ENCODE assay signal across 12 cellular contexts in the genomic region with DNA sequence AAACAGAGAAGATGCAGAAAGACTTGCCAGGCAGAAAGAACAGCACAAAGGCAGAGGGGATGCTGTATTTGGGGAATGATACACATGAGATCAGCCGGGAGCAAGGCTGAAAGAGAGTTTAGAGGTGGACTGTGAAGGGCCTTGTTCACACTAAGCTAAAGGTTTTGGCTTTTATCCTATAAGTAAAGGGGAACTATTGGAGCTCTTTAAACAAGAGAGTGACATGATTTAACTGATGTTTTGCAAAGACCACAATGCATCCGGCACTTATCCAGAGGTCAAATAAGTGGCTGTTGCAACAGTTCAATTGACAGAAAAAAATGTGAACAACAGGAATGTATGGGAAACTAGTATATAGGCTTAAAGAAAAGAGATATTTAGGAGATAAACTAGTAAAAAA.
A peak's percentile ranks its signal among the peaks of the same experiment; 100 is the strongest.
DNase-seq lines count a peak whose midpoint lies in the region; ATAC-seq, FAIRE-seq and TF ChIP-seq lines count a peak whose summit lies in the region.
"Had no signal": no experiment of that assay in that cellular context is flagged by ENCODE, and none has a peak within 500 bp of the region (broad histone marks: within the 10 kb centered on the region; RNA-seq: fewer than 3 reads in every experiment).

No MANE protein-coding gene starts in this region.

- TF ChIP-seq CTCF in fibroblast of lung (conservative IDR thresholded peaks at IDR 0.05 in 1 of 2, IDR thresholded peaks at IDR 0.05 in 1 of 2; ENCODE audit: low read depth in 1 of 2, low read length in 2 of 2) = no peak

- peaks cover 6% of the 10 kb centered on the region for H3K36me3 Mint-ChIP-seq in activated naive CD8-positive, alpha-beta T cell treated with anti-CD3 and anti-CD28 coated beads, Interleukin-2, amount 10 ng/mL, durations not matched to agents 7 days and 5 days
- no peaks in the 10 kb centered on the region for H3K36me3 Mint-ChIP-seq in activated naive CD8-positive, alpha-beta T cell treated with anti-CD3 and anti-CD28 coated beads for 36 hours

- H3K27me3 Mint-ChIP-seq in activated naive CD8-positive, alpha-beta T cell treated with anti-CD3 and anti-CD28 coated beads, Interleukin-2, amount 10 ng/mL, durations not matched to agents 7 days and 5 days = peaks cover 6% of the 10 kb centered on the region
- H3K27me3 Mint-ChIP-seq in activated naive CD8-positive, alpha-beta T cell treated with anti-CD3 and anti-CD28 coated beads for 36 hours = no peaks in the 10 kb centered on the region

- no peaks in the 10 kb centered on the region for H3K79me2 ChIP-seq in fibroblast of lung (ENCODE audit: control insufficient read depth, insufficient read depth, low read length)

- in situ Hi-C loops in G401 (cut with HindIII; ENCODE audit: low sequenced_read_pairs) = no loop called here

- H3K27ac ChIP-seq in fibroblast of lung (ENCODE audit: insufficient read depth, low read length) (peak overlapping the region; percentile 80), subcutaneous abdominal adipose tissue (ENCODE audit: low read depth, low read length) (peak overlapping the region; percentile 51)
- H3K27ac ChIP-seq: SK-N-MC had no signal

- FAIRE-seq in RCC 7860 (lab: Jason Lieb, UNC) = peak; percentile 24

- H3K4me2 ChIP-seq in fibroblast of lung (ENCODE audit: extremely low read depth, insufficient read depth, low read length) = peak overlapping the region; percentile 36

- peaks cover 23% of the 10 kb centered on the region for H3K4me1 ChIP-seq in fibroblast of lung (ENCODE audit: control insufficient read depth, extremely low read depth, insufficient read depth, low read length)
- peaks cover 4 to 26% (median 22%) of the 10 kb centered on the region in 5 donors for H3K4me1 ChIP-seq in subcutaneous abdominal adipose tissue (ENCODE audit: control insufficient read depth in 5 of 5, insufficient read depth in 5 of 5, low read length in 5 of 5)

- H4K20me1 ChIP-seq in fibroblast of lung (ENCODE audit: control insufficient read depth, extremely low read depth, insufficient read depth, low read length) = no peaks in the 10 kb centered on the region

- H3K9ac ChIP-seq in fibroblast of lung (ENCODE audit: insufficient read depth, low read length) (no peak overlapping the region), subcutaneous abdominal adipose tissue (ENCODE audit: low read length in 5 of 5) (no peak overlapping the region)

- H3K27me3 ChIP-seq in fibroblast of lung (ENCODE audit: control insufficient read depth, insufficient read depth, low read length) (no peaks in the 10 kb centered on the region), subcutaneous abdominal adipose tissue (ENCODE audit: control insufficient read depth in 5 of 5, insufficient read depth in 4 of 5, low read length in 5 of 5) (no peaks in the 10 kb centered on the region)

- H3K9me3 ChIP-seq in fibroblast of lung (ENCODE audit: control insufficient read depth, insufficient read depth, low read depth, low read length) (no peaks in the 10 kb centered on the region), subcutaneous abdominal adipose tissue (ENCODE audit: control insufficient read depth in 5 of 5, low read length in 5 of 5) (no peaks in the 10 kb centered on the region)

- no peaks in the 10 kb centered on the region for H3K9me3 Mint-ChIP-seq in activated naive CD8-positive, alpha-beta T cell treated with anti-CD3 and anti-CD28 coated beads, Interleukin-2, amount 10 ng/mL, durations not matched to agents 7 days and 5 days
- H3K9me3 Mint-ChIP-seq in activated naive CD8-positive, alpha-beta T cell treated with anti-CD3 and anti-CD28 coated beads for 36 hours = no peaks in the 10 kb centered on the region

- peak; percentile 45 for ATAC-seq in activated naive CD8-positive, alpha-beta T cell treated with anti-CD3 and anti-CD28 coated beads, Interleukin-2, amount 10 ng/mL, durations not matched to agents 7 days and 5 days (ENCODE audit: low read depth)

- no peak overlapping the region for H3K27ac Mint-ChIP-seq in activated naive CD8-positive, alpha-beta T cell treated with anti-CD3 and anti-CD28 coated beads, Interleukin-2, amount 10 ng/mL, durations not matched to agents 7 days and 5 days
- no peak overlapping the region for H3K27ac Mint-ChIP-seq in activated naive CD8-positive, alpha-beta T cell treated with anti-CD3 and anti-CD28 coated beads for 36 hours

- no peak overlapping the region for H3K4me3 Mint-ChIP-seq in activated naive CD8-positive, alpha-beta T cell treated with anti-CD3 and anti-CD28 coated beads, Interleukin-2, amount 10 ng/mL, durations not matched to agents 7 days and 5 days
- no peak overlapping the region for H3K4me3 Mint-ChIP-seq in activated naive CD8-positive, alpha-beta T cell treated with anti-CD3 and anti-CD28 coated beads for 36 hours

- no peak for DNase-seq in activated naive CD8-positive, alpha-beta T cell treated with anti-CD3 and anti-CD28 coated beads, Interleukin-2, amount 10 ng/mL, durations not matched to agents 7 days and 5 days
- no peak for DNase-seq in activated naive CD8-positive, alpha-beta T cell treated with anti-CD3 and anti-CD28 coated beads for 36 hours
- DNase-seq in RCC 7860 (ENCODE audit: low spot score) (no peak), fibroblast of lung (ENCODE audit: low read depth in 2 of 2) (peak; percentile 79 to 87), G401 (ENCODE audit: low spot score) (no peak), HT-29 (ENCODE audit: low spot score) (no peak), NCI-H2029 treated with DMSO at 0.1 percent for 48 hours (lab: John Stamatoyannopoulos, UW) (no peak)
- DNase-seq: activated CD4-positive, CD25-positive, alpha-beta regulatory T cell treated with anti-CD3 and anti-CD28 coated beads, Interleukin-2, amount 50 U/mL, for 72 hours; central memory CD4-positive, alpha-beta T cell; retina had no signal

- no peaks in the 10 kb centered on the region for H3K36me3 ChIP-seq in fibroblast of lung (ENCODE audit: control insufficient read depth, insufficient read depth, low read length)
- no peaks in the 10 kb centered on the region for H3K36me3 ChIP-seq in subcutaneous abdominal adipose tissue (ENCODE audit: control insufficient read depth in 5 of 5, insufficient read depth in 5 of 5, low read length in 5 of 5)

- H2AFZ ChIP-seq in fibroblast of lung (ENCODE audit: low read length) = no peak overlapping the region

- H3K4me1 Mint-ChIP-seq in activated naive CD8-positive, alpha-beta T cell treated with anti-CD3 and anti-CD28 coated beads, Interleukin-2, amount 10 ng/mL, durations not matched to agents 7 days and 5 days = peaks cover 5% of the 10 kb centered on the region
- H3K4me1 Mint-ChIP-seq in activated naive CD8-positive, alpha-beta T cell treated with anti-CD3 and anti-CD28 coated beads for 36 hours = peaks cover 1% of the 10 kb centered on the region

- H3K4me3 ChIP-seq in fibroblast of lung (replicated peaks in 1 of 4; ENCODE audit: control extremely low read depth in 1 of 4, insufficient read depth in 1 of 4, low read depth in 3 of 4, low read length in 4 of 4) = no peak overlapping the region
- H3K4me3 ChIP-seq in subcutaneous abdominal adipose tissue (ENCODE audit: low read depth in 1 of 5, low read length in 5 of 5) = no peak overlapping the region
- H3K4me3 ChIP-seq: SK-N-MC had no signal

- POLR2A ChIA-PET in activated naive CD8-positive, alpha-beta T cell treated with anti-CD3 and anti-CD28 coated beads, Interleukin-2, amount 10 ng/mL, durations not matched to agents 7 days and 5 days (lab: Charles Lee) = no interaction called here

Comparison
In these comparisons a context has a peak if more than half of its experiments do, and no peak if none do; other contexts are left out.
1. DNase-seq: peak in fibroblast of lung (2 of 2); none in activated naive CD8-positive, alpha-beta T cell treated with anti-CD3 and anti-CD28 coated beads, Interleukin-2, amount 10 ng/mL, durations not matched to agents 7 days and 5 days (single experiment), activated naive CD8-positive, alpha-beta T cell treated with anti-CD3 and anti-CD28 coated beads for 36 hours (single experiment), RCC 7860 (single experiment), G401 (single experiment), HT-29 (single experiment) and NCI-H2029 treated with DMSO at 0.1 percent for 48 hours (single experiment).